In genomic region chr16:31201511-31202401, GRCh38 we compare ENCODE assay signal across 9 cellular contexts. TPM values are rescaled to one million over a fixed set of nuclear protein-coding genes. Genes with fewer than 3 reads are reported as not detected.
A peak's percentile ranks its signal among the peaks of the same experiment; 100 is the strongest.
DNase-seq lines count a peak whose midpoint lies in the region; ATAC-seq, FAIRE-seq and TF ChIP-seq lines count a peak whose summit lies in the region.
"Had no signal": no experiment of that assay in that cellular context is flagged by ENCODE, and none has a peak within 500 bp of the region (broad histone marks: within the 10 kb centered on the region; RNA-seq: fewer than 3 reads in every experiment).

No MANE protein-coding gene starts in this region.

- DNase-seq in AG04449 (ENCODE audit: low read depth, low spot score) (no peak), UCSD-AML1 (lab: John Stamatoyannopoulos, UW; ENCODE audit: unreplicated experiment) (peak; percentile 70), endothelial cell of umbilical vein (ENCODE audit: low read depth, low spot score) (no peak), uterus (no peak), NCI-H774 (lab: John Stamatoyannopoulos, UW) (no peak)

- no peaks in the 10 kb centered on the region for H3K9me1 ChIP-seq in endothelial cell of umbilical vein (replicated peaks; ENCODE audit: control insufficient read depth, extremely low read depth, insufficient read depth, low read length)

- TSS peak; percentile 12 for BruUV-seq in endothelial cell of umbilical vein (replicated peaks; lab: Mats Ljungman, UMichigan)

- H3K36me3 ChIP-seq in endothelial cell of umbilical vein (ENCODE audit: control insufficient read depth in 2 of 2, extremely low read depth in 1 of 2, insufficient read depth in 2 of 2, low read length in 2 of 2): no peaks in the 10 kb centered on the region
- peaks cover 2 to 4% of the 10 kb centered on the region in 2 donors for H3K36me3 ChIP-seq in mucosa of rectum (ENCODE audit: control insufficient read depth in 2 of 2, insufficient read depth in 2 of 2, low read length in 2 of 2)
- no peaks in the 10 kb centered on the region for H3K36me3 ChIP-seq in uterus

- dilution Hi-C loops in endothelial cell of umbilical vein (cut with MboI; ENCODE audit: extremely low pct_ligation_motif_present, low sequenced_read_pairs): no loop called here

- H4K20me1 ChIP-seq in endothelial cell of umbilical vein (replicated peaks; ENCODE audit: control insufficient read depth, extremely low read depth, insufficient read depth, low read length): no peaks in the 10 kb centered on the region

- CTCF ChIA-PET in AG04449 (lab: Yijun Ruan, JAX) (interaction anchor here (0.9 to 2.9 kb wide), 4 partner anchors 42 to 259 kb away, joined by 4 to 18 read pairs (median 6); partner anchors contain the start of gene ZNF843), endothelial cell of umbilical vein (lab: Charles Lee) (interaction anchor here (0.9 to 2.7 kb wide), 6 partner anchors 9 to 241 kb away, joined by 3 to 20 read pairs (median 4); partner anchors contain the start of genes TRIM72 and ZNF843)

- H3K79me2 ChIP-seq in endothelial cell of umbilical vein (ENCODE audit: control insufficient read depth, insufficient read depth, low read length): no peaks in the 10 kb centered on the region

- H3K4me1 ChIP-seq in endothelial cell of umbilical vein (ENCODE audit: control insufficient read depth, extremely low read depth, insufficient read depth, low read length) (peaks cover 4% of the 10 kb centered on the region), mucosa of rectum (ENCODE audit: control insufficient read depth in 2 of 2, insufficient read depth in 2 of 2, low read length in 2 of 2) (peaks cover 24 to 25% of the 10 kb centered on the region in 2 donors), uterus (no peaks in the 10 kb centered on the region)

- H3K9ac ChIP-seq in endothelial cell of umbilical vein (replicated peaks; ENCODE audit: extremely low read depth, insufficient read depth, low read length): peak overlapping the region; percentile 19
- H3K9ac ChIP-seq in mucosa of rectum (ENCODE audit: low read depth in 1 of 2, low read length in 2 of 2): peak overlapping the region; percentile 70 to 79

- peak overlapping the region; percentile 56 for H3K4me2 ChIP-seq in endothelial cell of umbilical vein (ENCODE audit: insufficient read depth, low read length)

- H2AFZ ChIP-seq in endothelial cell of umbilical vein (ENCODE audit: low read depth, low read length): peak overlapping the region; percentile 84

- TF ChIP-seq CTCF in AG04449 (IDR thresholded peaks at IDR 0.05; ENCODE audit: insufficient read depth, low read length, missing control alignments) (no peak), endothelial cell of umbilical vein (IDR thresholded peaks at IDR 0.05; ENCODE audit: extremely low read depth in 1 of 2, insufficient read depth in 1 of 2, low read depth in 1 of 2, low read length in 2 of 2) (no peak), uterus (IDR thresholded peaks at IDR 0.05) (no peak)

- H3K27ac ChIP-seq in endothelial cell of umbilical vein (ENCODE audit: insufficient read depth, low read depth, low read length) (no peak overlapping the region), mucosa of rectum (ENCODE audit: low read depth in 2 of 2, low read length in 2 of 2) (peak overlapping the region; percentile 86 to 87), uterus (peak overlapping the region; percentile 41 to 60)

- H3K4me3 ChIP-seq in AG04449 (ENCODE audit: low read depth, low read length): peak overlapping the region; percentile 69
- peak overlapping the region; percentile 26 to 62 (median 36) for H3K4me3 ChIP-seq in endothelial cell of umbilical vein (replicated peaks in 1 of 3; ENCODE audit: insufficient read depth in 1 of 3, low read depth in 1 of 3, low read length in 3 of 3)
- H3K4me3 ChIP-seq in mucosa of rectum (ENCODE audit: low read length in 2 of 2): peak overlapping the region; percentile 87 to 93
- H3K4me3 ChIP-seq in uterus: peak overlapping the region; percentile 50 to 56

- intact Hi-C loops in endothelial cell of umbilical vein (cut with micrococcal nuclease) (loop anchor here (2.0 to 5.0 kb wide), 4 partner anchors 181 to 667 kb away; partner anchors contain the start of genes ARMC5 and ZNF843), uterus (cut with DNase I; ENCODE audit: low total_unique reads) (no loop called here)

- no peaks in the 10 kb centered on the region for H3K9me3 ChIP-seq in endothelial cell of umbilical vein (replicated peaks; ENCODE audit: control insufficient read depth, insufficient read depth, low read length)
- H3K9me3 ChIP-seq in mucosa of rectum (ENCODE audit: control insufficient read depth in 2 of 2, low read length in 2 of 2): no peaks in the 10 kb centered on the region
- no peaks in the 10 kb centered on the region for H3K9me3 ChIP-seq in uterus

- POLR2A ChIA-PET in AG04449 (lab: Yijun Ruan, JAX) (interaction anchor here (0.6 to 3.5 kb wide), 3 partner anchors 19 to 246 kb away, joined by 3 to 24 read pairs (median 7); partner anchors contain the start of gene FUS), endothelial cell of umbilical vein (lab: Charles Lee) (interaction anchor here (0.8 to 1.5 kb wide), 4 partner anchors 10 to 60 kb away, joined by 3 to 5 read pairs (median 4); partner anchors contain the start of genes FUS and PYDC1)

- no peak for FAIRE-seq in endothelial cell of umbilical vein (lab: Jason Lieb, UNC)

- peak; percentile 53 for ATAC-seq in GM18868 (IDR thresholded peaks at IDR 0.05; ENCODE audit: unreplicated experiment)
- peak; percentile 68 for ATAC-seq in HG03354 (IDR thresholded peaks at IDR 0.05; ENCODE audit: poor library complexity, severe bottlenecking, unreplicated experiment)

- peak; percentile 57 for TF ChIP-seq POLR2A in endothelial cell of umbilical vein (IDR thresholded peaks at IDR 0.05; ENCODE audit: low read depth, low read length)
- TF ChIP-seq POLR2A in uterus (IDR thresholded peaks at IDR 0.05): no peak

- H3K27me3 ChIP-seq in endothelial cell of umbilical vein (ENCODE audit: control insufficient read depth in 2 of 2, insufficient read depth in 2 of 2, low read length in 2 of 2) (no peaks in the 10 kb centered on the region), mucosa of rectum (ENCODE audit: control insufficient read depth in 2 of 2, insufficient read depth in 2 of 2, low read length in 2 of 2) (no peaks in the 10 kb centered on the region), uterus (no peaks in the 10 kb centered on the region)

TF ChIP-seq in endothelial cell of umbilical vein, 7 proteins besides CTCF, POLR2A, EP300 and RAD21 (continues in another document):
- TF ChIP-seq MAX (IDR thresholded peaks at IDR 0.05; ENCODE audit: insufficient read depth, insufficient read length): no peak

RNA-seq across cellular contexts. Expression of gene PYCARD, which starts 0.8 kb away (rescaled TPM):
- total RNA-seq in endothelial cell of umbilical vein (19.1 and 23.0 TPM in 2 replicates), uterus (10 to 100 TPM; 12.7 to 87.1 (median 18.0) TPM)
- polyA plus RNA-seq in endothelial cell of umbilical vein: 40.1 and 58.9 TPM in 2 replicates
- polyA plus RNA-seq in endothelial cell of umbilical vein (2011; cell fraction: cytosol; rRNA removed): 24.0 and 32.0 TPM in 2 replicates
- 7.6 and 8.8 TPM in 2 replicates for polyA plus RNA-seq in endothelial cell of umbilical vein (2011; cell fraction: nucleus; rRNA removed)
- polyA plus RNA-seq in endothelial cell of umbilical vein (2012): 19.2 and 24.3 TPM in 2 replicates
- polyA minus RNA-seq in endothelial cell of umbilical vein: 7.9 and 14.0 TPM in 2 replicates
- polyA minus RNA-seq in endothelial cell of umbilical vein (2011; cell fraction: cytosol; rRNA and poly(A)+ RNA removed): not detected
- polyA minus RNA-seq in endothelial cell of umbilical vein (2011; cell fraction: nucleus; rRNA and poly(A)+ RNA removed): 1.4 and 1.7 TPM in 2 replicates

RNA-seq across cellular contexts. Expression of gene TRIM72, which starts 12.2 kb away (rescaled TPM):
- total RNA-seq in endothelial cell of umbilical vein (not detected in 2 replicates), uterus (under 1 TPM in 1 of 4 donors, not detected in 3; under 0.01 TPM)
- not detected in 2 replicates for polyA plus RNA-seq in endothelial cell of umbilical vein
- polyA plus RNA-seq in endothelial cell of umbilical vein (2011; cell fraction: cytosol; rRNA removed): not detected in 2 replicates
- not detected in 2 replicates for polyA plus RNA-seq in endothelial cell of umbilical vein (2011; cell fraction: nucleus; rRNA removed)
- not detected in 2 replicates for polyA plus RNA-seq in endothelial cell of umbilical vein (2012)
- not detected in 2 replicates for polyA minus RNA-seq in endothelial cell of umbilical vein
- polyA minus RNA-seq in endothelial cell of umbilical vein (2011; cell fraction: cytosol; rRNA and poly(A)+ RNA removed): 0.10 TPM
- not detected in 2 replicates for polyA minus RNA-seq in endothelial cell of umbilical vein (2011; cell fraction: nucleus; rRNA and poly(A)+ RNA removed)
- total RNA-seq: glomerular endothelial cell had no signal

RNA-seq across cellular contexts. Expression of gene PYDC1, which starts 15.2 kb away (rescaled TPM):
- total RNA-seq in endothelial cell of umbilical vein (not detected in 2 replicates), uterus (not detected)
- polyA plus RNA-seq in endothelial cell of umbilical vein: not detected in 2 replicates
- polyA plus RNA-seq in endothelial cell of umbilical vein (2011; cell fraction: cytosol; rRNA removed): not detected in 2 replicates
- polyA plus RNA-seq in endothelial cell of umbilical vein (2011; cell fraction: nucleus; rRNA removed): not detected in 2 replicates
- not detected in 2 replicates for polyA plus RNA-seq in endothelial cell of umbilical vein (2012)
- not detected in 2 replicates for polyA minus RNA-seq in endothelial cell of umbilical vein
- polyA minus RNA-seq in endothelial cell of umbilical vein (2011; cell fraction: cytosol; rRNA and poly(A)+ RNA removed): not detected
- not detected in 2 replicates for polyA minus RNA-seq in endothelial cell of umbilical vein (2011; cell fraction: nucleus; rRNA and poly(A)+ RNA removed)
- total RNA-seq: glomerular endothelial cell had no signal

RNA-seq across cellular contexts. Expression of gene FUS, which starts 21.8 kb away (rescaled TPM):
- total RNA-seq in endothelial cell of umbilical vein (569 and 574 TPM in 2 replicates), uterus (100 to 1,000 TPM in 2 of 4 donors, 10 to 100 TPM in 2; 21.5 to 356 (median 109) TPM)
- 191 and 307 TPM in 2 replicates for polyA plus RNA-seq in endothelial cell of umbilical vein
- 193 and 242 TPM in 2 replicates for polyA plus RNA-seq in endothelial cell of umbilical vein (2011; cell fraction: cytosol; rRNA removed)
- polyA plus RNA-seq in endothelial cell of umbilical vein (2011; cell fraction: nucleus; rRNA removed): 579 and 698 TPM in 2 replicates
- polyA plus RNA-seq in endothelial cell of umbilical vein (2012): 402 and 617 TPM in 2 replicates
- 195 and 220 TPM in 2 replicates for polyA minus RNA-seq in endothelial cell of umbilical vein
- 154 TPM for polyA minus RNA-seq in endothelial cell of umbilical vein (2011; cell fraction: cytosol; rRNA and poly(A)+ RNA removed)
- 256 and 313 TPM in 2 replicates for polyA minus RNA-seq in endothelial cell of umbilical vein (2011; cell fraction: nucleus; rRNA and poly(A)+ RNA removed)

RNA-seq across cellular contexts. Expression of gene PRSS36, which starts 51.9 kb away (rescaled TPM):
- total RNA-seq in endothelial cell of umbilical vein (not detected in 2 replicates), uterus (under 1 TPM in 2 of 4 donors, not detected in 2; 0.48 to 0.76 TPM)
- polyA plus RNA-seq in endothelial cell of umbilical vein: 0.57 and 0.73 TPM in 2 replicates
- 0.23 and 0.54 TPM in 2 replicates for polyA plus RNA-seq in endothelial cell of umbilical vein (2011; cell fraction: cytosol; rRNA removed)
- 0.32 and 0.57 TPM in 2 replicates for polyA plus RNA-seq in endothelial cell of umbilical vein (2011; cell fraction: nucleus; rRNA removed)
- polyA plus RNA-seq in endothelial cell of umbilical vein (2012): 0.23 TPM in 1 of 2 replicates, not detected in the other
- polyA minus RNA-seq in endothelial cell of umbilical vein: not detected in 2 replicates
- 6.0 TPM for polyA minus RNA-seq in endothelial cell of umbilical vein (2011; cell fraction: cytosol; rRNA and poly(A)+ RNA removed)
- not detected in 2 replicates for polyA minus RNA-seq in endothelial cell of umbilical vein (2011; cell fraction: nucleus; rRNA and poly(A)+ RNA removed)
- total RNA-seq: glomerular endothelial cell had no signal

Comparison
In these comparisons a context has a peak if more than half of its experiments do, and no peak if none do; other contexts are left out.
1. H3K4me3 ChIP-seq: peak in every context shown above with its lines; median percentile 90 in mucosa of rectum; 69 in AG04449; 53 in uterus; 36 in endothelial cell of umbilical vein.